In genomic region chr15:83248151-83248851, GRCh38 we compare ENCODE assay signal across 8 cellular contexts. TPM values are rescaled to one million over a fixed set of nuclear protein-coding genes. Genes with fewer than 3 reads are reported as not detected.
DNase-seq lines count a peak whose midpoint lies in the region; ATAC-seq and TF ChIP-seq lines count a peak whose summit lies in the region.

No MANE protein-coding gene starts in this region.

- no peak overlapping the region for H3K4me2 ChIP-seq in DOHH2 (ENCODE audit: low read length)

- peak; percentile 85 for TF ChIP-seq CTCF in 22Rv1 (IDR thresholded peaks at IDR 0.05)
- peak; percentile 84 for TF ChIP-seq CTCF in DOHH2 (IDR thresholded peaks at IDR 0.05; ENCODE audit: low read depth, low read length, poor library complexity, severe bottlenecking)
- TF ChIP-seq CTCF in LNCaP clone FGC (IDR thresholded peaks at IDR 0.05; ENCODE audit: control insufficient read depth, extremely low read depth, insufficient read depth): peak; percentile 79
- peak; percentile 91 to 97 (median 92) for TF ChIP-seq CTCF in esophagus muscularis mucosa (IDR thresholded peaks at IDR 0.05)
- peak; percentile 97 for TF ChIP-seq CTCF in natural killer cell (IDR thresholded peaks at IDR 0.05)

- H3K9me2 ChIP-seq in DOHH2 (replicated peaks; ENCODE audit: control insufficient read depth, low read length): no peaks in the 10 kb centered on the region

- peaks cover 37 to 44% of the 10 kb centered on the region in 2 donors for H3K27me3 Mint-ChIP-seq in natural killer cell (ENCODE audit: low read depth in 2 of 2)
- H3K27me3 Mint-ChIP-seq in activated CD4-positive, alpha-beta memory T cell treated with anti-CD3 and anti-CD28 coated beads for 36 hours: peaks cover 17% of the 10 kb centered on the region

- no peak for TF ChIP-seq POLR2A in esophagus muscularis mucosa (IDR thresholded peaks at IDR 0.05; ENCODE audit: low read depth)

- H3K4me1 ChIP-seq in DOHH2 (ENCODE audit: control insufficient read depth, low read length) (no peaks in the 10 kb centered on the region), esophagus muscularis mucosa (peaks cover 0 to 5% (median 2%) of the 10 kb centered on the region in 4 donors)

- no peaks in the 10 kb centered on the region for H3F3A ChIP-seq in DOHH2 (ENCODE audit: control insufficient read depth, insufficient read depth)

- no peaks in the 10 kb centered on the region for H3K4me1 Mint-ChIP-seq in natural killer cell
- H3K4me1 Mint-ChIP-seq in activated CD4-positive, alpha-beta memory T cell treated with anti-CD3 and anti-CD28 coated beads for 36 hours (ENCODE audit: low read depth): no peaks in the 10 kb centered on the region

- CTCF ChIA-PET in activated CD4-positive, alpha-beta memory T cell treated with anti-CD3 and anti-CD28 coated beads for 36 hours (lab: Charles Lee): interaction anchor here (0.6 to 3.3 kb wide), 22 partner anchors 12 to 485 kb away, joined by 3 to 35 read pairs (median 4); no protein-coding TSS in a partner anchor

- H3K9me3 Mint-ChIP-seq in natural killer cell: no peaks in the 10 kb centered on the region
- peaks cover 3% of the 10 kb centered on the region for H3K9me3 Mint-ChIP-seq in activated CD4-positive, alpha-beta memory T cell treated with anti-CD3 and anti-CD28 coated beads for 36 hours

- H3K79me2 ChIP-seq in DOHH2 (ENCODE audit: control insufficient read depth, low read length): no peaks in the 10 kb centered on the region

- H3K4me3 Mint-ChIP-seq in natural killer cell: no peak overlapping the region
- no peak overlapping the region for H3K4me3 Mint-ChIP-seq in activated CD4-positive, alpha-beta memory T cell treated with anti-CD3 and anti-CD28 coated beads for 36 hours

- 7% methylated on average over 5 of the region's 10 CpGs for whole genome bisulfite sequencing in esophagus muscularis mucosa

- DNase-seq in LNCaP clone FGC (ENCODE audit: low read depth): peak; percentile 43
- DNase-seq in SKM-1 treated with dmso at 0.1 percent for 144 hours (lab: John Stamatoyannopoulos, UW; ENCODE audit: unreplicated experiment): peak; percentile 40
- no peak for DNase-seq in esophagus muscularis mucosa (ENCODE audit: extremely low spot score)
- DNase-seq in natural killer cell: no peak
- no peak for DNase-seq in activated CD4-positive, alpha-beta memory T cell treated with anti-CD3 and anti-CD28 coated beads for 36 hours

- peak in 2 of 3 donors; percentile 56 to 76 for ATAC-seq in natural killer cell
- no peak for ATAC-seq in HG02588 (IDR thresholded peaks at IDR 0.05; ENCODE audit: unreplicated experiment)

- POLR2A ChIA-PET in activated CD4-positive, alpha-beta memory T cell treated with anti-CD3 and anti-CD28 coated beads for 36 hours (lab: Charles Lee): no interaction called here

- H3K4me3 ChIP-seq in DOHH2 (ENCODE audit: low read length) (no peak overlapping the region), LNCaP clone FGC (ENCODE audit: low read depth, low read length) (no peak overlapping the region), esophagus muscularis mucosa (no peak overlapping the region)

- no peak overlapping the region for H3K27ac Mint-ChIP-seq in natural killer cell
- H3K27ac Mint-ChIP-seq in activated CD4-positive, alpha-beta memory T cell treated with anti-CD3 and anti-CD28 coated beads for 36 hours: no peak overlapping the region

- H3K9me3 ChIP-seq in DOHH2 (ENCODE audit: control insufficient read depth, insufficient read depth, low read length) (no peaks in the 10 kb centered on the region), esophagus muscularis mucosa (no peaks in the 10 kb centered on the region)

- no peaks in the 10 kb centered on the region for H3K36me3 Mint-ChIP-seq in natural killer cell
- H3K36me3 Mint-ChIP-seq in activated CD4-positive, alpha-beta memory T cell treated with anti-CD3 and anti-CD28 coated beads for 36 hours: no peaks in the 10 kb centered on the region

- H3K27me3 ChIP-seq in DOHH2 (ENCODE audit: control insufficient read depth, low read length) (0 out of 2 replicates have a peak, but pooled peaks cover 3% of the 10 kb centered on the region), esophagus muscularis mucosa (peaks cover 0 to 41% (median 0%) of the 10 kb centered on the region in 4 donors)

- TF ChIP-seq EP300 in esophagus muscularis mucosa (IDR thresholded peaks at IDR 0.05): no peak

- intact Hi-C loops in esophagus muscularis mucosa (cut with DNase I): loop anchor here (2.0 to 5.0 kb wide), 2 partner anchors 129 to 190 kb away; no protein-coding TSS in a partner anchor
- intact Hi-C loops in natural killer cell (cut with micrococcal nuclease): loop anchor here (5.0 kb wide), 1 partner anchor 309 kb away; no protein-coding TSS in a partner anchor
- intact Hi-C loops in activated CD4-positive, alpha-beta memory T cell treated with anti-CD3 and anti-CD28 coated beads for 36 hours (cut with micrococcal nuclease): loop anchor here (1.0 kb wide), 2 partner anchors 132 to 190 kb away; no protein-coding TSS in a partner anchor

- H4K20me1 ChIP-seq in DOHH2 (ENCODE audit: control insufficient read depth, insufficient read depth, low read depth, low read length): no peaks in the 10 kb centered on the region

- no peak overlapping the region for H3K27ac ChIP-seq in 22Rv1
- H3K27ac ChIP-seq in DOHH2 (ENCODE audit: low read depth, low read length): no peak overlapping the region
- no peak overlapping the region for H3K27ac ChIP-seq in esophagus muscularis mucosa (replicated peaks in 1 of 4)

- H3K36me3 ChIP-seq in DOHH2 (ENCODE audit: control insufficient read depth, low read length): no peaks in the 10 kb centered on the region
- H3K36me3 ChIP-seq in esophagus muscularis mucosa: no peaks in the 10 kb centered on the region

RNA-seq across cellular contexts. Expression of gene BNC1, which starts 36.2 kb away (rescaled TPM):
- under 1 TPM in 3 of 4 donors, not detected in 1; 0.11 to 0.83 (median 0.19) TPM for total RNA-seq in esophagus muscularis mucosa
- not detected for total RNA-seq in natural killer cell
- not detected for total RNA-seq in activated CD4-positive, alpha-beta memory T cell treated with anti-CD3 and anti-CD28 coated beads for 36 hours

RNA-seq across cellular contexts. Expression of gene HDGFL3, which starts 40.7 kb away (rescaled TPM):
- total RNA-seq in esophagus muscularis mucosa: 10 to 100 TPM; 38.1 to 72.6 (median 47.9) TPM
- 10 to 100 TPM; 13.0 to 25.3 (median 21.4) TPM for total RNA-seq in natural killer cell
- total RNA-seq in activated CD4-positive, alpha-beta memory T cell treated with anti-CD3 and anti-CD28 coated beads for 36 hours: 1 to 10 TPM; 7.1 to 8.0 TPM

Comparison
In these comparisons a context has a peak if more than half of its experiments do, and no peak if none do; other contexts are left out.
1. DNase-seq: peak in LNCaP clone FGC (single experiment) and SKM-1 treated with dmso at 0.1 percent for 144 hours (single experiment); none in esophagus muscularis mucosa (single experiment), natural killer cell (single experiment) and activated CD4-positive, alpha-beta memory T cell treated with anti-CD3 and anti-CD28 coated beads for 36 hours (single experiment).
2. Peak in every context shown above with its lines, with median percentiles within 50 percentile points of each other: CTCF ChIP-seq.